Comparison of ENCODE assay signal across 25 cellular contexts in the genomic region with DNA sequence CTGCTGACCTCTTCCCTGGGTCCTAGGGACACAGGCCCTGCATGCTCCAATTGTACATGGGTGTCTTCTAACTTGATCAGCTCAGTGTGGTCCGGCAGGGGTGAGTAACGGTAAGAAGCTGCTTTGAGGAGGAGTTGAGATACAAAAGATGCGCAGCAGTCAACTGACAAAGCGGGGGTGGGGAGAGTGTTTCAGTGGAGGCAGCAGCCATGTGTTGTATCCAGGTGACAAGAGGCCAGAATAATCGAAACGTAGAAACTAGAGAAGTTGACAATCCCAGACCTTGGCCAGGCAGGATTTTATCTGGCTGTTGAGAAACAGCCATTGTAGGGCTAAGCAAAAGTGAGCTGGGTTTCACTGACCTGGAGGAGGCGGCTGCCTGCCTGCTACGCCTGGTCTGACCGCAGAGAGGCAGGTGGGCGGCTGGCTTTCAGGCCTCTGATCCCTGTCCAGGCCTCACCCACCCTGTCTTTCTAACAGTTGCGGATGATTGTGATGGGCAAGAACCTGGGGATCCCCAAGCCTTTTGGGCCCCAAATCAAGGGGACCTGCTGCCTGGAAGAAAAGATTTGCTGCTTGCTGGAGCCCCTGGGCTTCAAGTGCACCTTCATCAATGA. TPM values are rescaled to one million over a fixed set of nuclear protein-coding genes. Genes with fewer than 3 reads are reported as not detected.
"Had no signal": no experiment of that assay in that cellular context is flagged by ENCODE, and none has a peak within 500 bp of the region (broad histone marks: within the 10 kb centered on the region; RNA-seq: fewer than 3 reads in every experiment).

No MANE protein-coding gene starts in this region.

- ATAC-seq: activated CD8-positive, alpha-beta T cell treated with anti-CD3 and anti-CD28 coated beads, Interleukin-2, amount 10 ng/mL, durations not matched to agents 7 days and 5 days; heart right ventricle; left lobe of liver; lower lobe of right lung had no signal

- H3K27me3 Mint-ChIP-seq: naive B cell had no signal

- H3K27ac Mint-ChIP-seq: activated CD8-positive, alpha-beta T cell treated with anti-CD3 and anti-CD28 coated beads, Interleukin-2, amount 10 ng/mL, durations not matched to agents 7 days and 5 days; type B pancreatic cell had no signal

- H3K4me3 Mint-ChIP-seq: activated CD8-positive, alpha-beta T cell treated with anti-CD3 and anti-CD28 coated beads, Interleukin-2, amount 10 ng/mL, durations not matched to agents 7 days and 5 days; brain; naive B cell; type B pancreatic cell had no signal

- H3K4me1 Mint-ChIP-seq: brain, naive B cell had no signal

- H3K36me3 Mint-ChIP-seq: brain, naive B cell, type B pancreatic cell had no signal

- H3K9me3 Mint-ChIP-seq: brain, naive B cell, neural crest cell, type B pancreatic cell had no signal

- DNase-seq: activated CD4-positive, alpha-beta T cell treated with anti-CD3 and anti-CD28 coated beads for 1 hour; activated CD4-positive, alpha-beta T cell treated with anti-CD3 and anti-CD28 coated beads, Interleukin-2, amount 50 U/mL, for 1 hour; activated CD8-positive, alpha-beta T cell treated with anti-CD3 and anti-CD28 coated beads, Interleukin-2, amount 10 ng/mL, durations not matched to agents 7 days and 5 days; activated naive CD4-positive, alpha-beta T cell treated with Interleukin-2 at 50 U/mL for 16 hours; aorta; heart right ventricle; kidney; lower lobe of right lung; mesendoderm; naive B cell; stimulated activated CD4-positive, alpha-beta T cell treated with anti-CD3 and anti-CD28 coated beads, Interleukin-4, amount 100 ng/mL, for 24 hours; stimulated activated naive CD4-positive, alpha-beta T cell treated with Interleukin-2 at 50 U/mL for 16 hours had no signal

RNA-seq across cellular contexts. Expression of a gene that starts 28.8 kb away (rescaled TPM):
- total RNA-seq: activated CD8-positive, alpha-beta T cell treated with anti-CD3 and anti-CD28 coated beads, Interleukin-2, amount 10 ng/mL, durations not matched to agents 7 days and 5 days; aorta; cardiac septum; chondrocyte; epithelial cell of proximal tubule; fibroblast of villous mesenchyme; heart right ventricle; kidney; left lobe of liver; lower lobe of right lung; mucosa of gallbladder; neural crest cell; osteocyte; prostate gland; T-helper 2 cell treated with Interferon-gamma antibody and Interleukin-4, amounts not matched to agents 100 ng/mL and 5 ng/mL, for 36 hours; thoracic aorta had no signal
